Comparison of ENCODE assay signal across 14 cellular contexts in genomic region chr17:50668025-50668837, GRCh38. TPM values are rescaled to one million over a fixed set of nuclear protein-coding genes. Genes with fewer than 3 reads are reported as not detected.
DNase-seq lines count a peak whose midpoint lies in the region; ATAC-seq, FAIRE-seq and TF ChIP-seq lines count a peak whose summit lies in the region.
"Had no signal": no experiment of that assay in that cellular context is flagged by ENCODE, and none has a peak within 500 bp of the region (broad histone marks: within the 10 kb centered on the region; RNA-seq: fewer than 3 reads in every experiment).

No MANE protein-coding gene starts in this region.

- H3K9me3 ChIP-seq in SJSA1 (replicated peaks) (no peaks in the 10 kb centered on the region), trophoblast cell (ENCODE audit: insufficient read depth, low read depth, low read length) (no peaks in the 10 kb centered on the region)
- H3K9me3 ChIP-seq: right lobe of liver had no signal

- H3K27me3 ChIP-seq in SJSA1 (replicated peaks) (no peaks in the 10 kb centered on the region), trophoblast cell (ENCODE audit: insufficient read depth, low read length) (no peaks in the 10 kb centered on the region)
- H3K27me3 ChIP-seq: right lobe of liver had no signal

- DNase-seq in H54 (ENCODE audit: insufficient read length, low spot score) (peak; percentile 76), SJSA1 (ENCODE audit: low read depth in 1 of 2, low spot score in 2 of 2) (peak in 1 of 2 experiments; percentile 45), fibroblast of mammary gland (ENCODE audit: low read depth) (peak; percentile 49), trophoblast cell (no peak)
- no peak for DNase-seq in activated naive CD4-positive, alpha-beta T cell treated with Interleukin-2 at 50 U/mL for 16 hours
- DNase-seq: activated CD4-positive, CD25-positive, alpha-beta regulatory T cell; DMS79 treated with DMSO at 0.1 percent for 48 hours; Kasumi-1; NCI-H345; right lobe of liver had no signal

- WGBS in trophoblast cell (ENCODE audit: extremely low coverage, insufficient coverage, insufficient read length), result no CpG with 5 or more reads among the region's 8 CpGs

- H4K8ac ChIP-seq in trophoblast cell (ENCODE audit: low read depth, low read length), result no peak overlapping the region

- no peak overlapping the region for H3K4me2 ChIP-seq in trophoblast cell (ENCODE audit: low read length)

- no peak overlapping the region for H4K12ac ChIP-seq in trophoblast cell (ENCODE audit: low read depth, low read length)

- H2BK12ac ChIP-seq in trophoblast cell (ENCODE audit: low read length), result peak overlapping the region; percentile 6

- FAIRE-seq in H54 (lab: Jason Lieb, UNC), result no peak
- FAIRE-seq: GM18507 had no signal

- no peak overlapping the region for H3K23ac ChIP-seq in trophoblast cell (ENCODE audit: low read length)

- H3K18ac ChIP-seq in trophoblast cell (ENCODE audit: low read length), result no peak overlapping the region

- TF ChIP-seq CTCF in fibroblast of mammary gland (conservative IDR thresholded peaks at IDR 0.05; ENCODE audit: control insufficient read depth, insufficient read depth, low read depth, low read length), result no peak

- H2BK5ac ChIP-seq in trophoblast cell (ENCODE audit: low read depth, low read length, poor library complexity), result no peak overlapping the region

- H3K4me1 ChIP-seq in SJSA1 (replicated peaks), result peaks cover 17% of the 10 kb centered on the region
- H3K4me1 ChIP-seq in trophoblast cell (ENCODE audit: control insufficient read depth in 1 of 2, insufficient read depth in 2 of 2, low read length in 2 of 2), result peaks cover 9 to 10% of the 10 kb centered on the region in 2 experiments

- peak overlapping the region; percentile 80 for H3K27ac ChIP-seq in SJSA1
- H3K27ac ChIP-seq in trophoblast cell (ENCODE audit: low read depth, low read length), result no peak overlapping the region

- H3K4me3 ChIP-seq in SJSA1 (no peak overlapping the region), fibroblast of mammary gland (ENCODE audit: control insufficient read depth, low read depth, low read length) (no peak overlapping the region), trophoblast cell (ENCODE audit: low read depth, low read length) (no peak overlapping the region)
- H3K4me3 ChIP-seq: right lobe of liver had no signal

- no peaks in the 10 kb centered on the region for H3K79me2 ChIP-seq in trophoblast cell (ENCODE audit: control insufficient read depth, insufficient read depth, low read length, poor library complexity)

- H3K79me1 ChIP-seq in trophoblast cell (ENCODE audit: low read length), result no peaks in the 10 kb centered on the region

- peak overlapping the region; percentile 20 for H4K91ac ChIP-seq in trophoblast cell (ENCODE audit: low read depth, low read length)

- H3K9ac ChIP-seq in trophoblast cell (ENCODE audit: low read length), result no peak overlapping the region

- H3K4ac ChIP-seq in trophoblast cell (ENCODE audit: low read depth, low read length), result no peak overlapping the region

- 0 out of 2 replicates have a peak, but pooled peaks have one; percentile 19 for TF ChIP-seq POLR2A in H54 (IDR thresholded peaks at IDR 0.05; ENCODE audit: low read depth, low read length)

- peak overlapping the region; percentile 6 for H2BK120ac ChIP-seq in trophoblast cell (ENCODE audit: insufficient read depth, low read length, poor library complexity)

- H3K14ac ChIP-seq in trophoblast cell (ENCODE audit: low read length), result peak overlapping the region; percentile 18

- H2AFZ ChIP-seq in trophoblast cell (ENCODE audit: insufficient read depth, low read length, poor library complexity), result no peak overlapping the region

- ATAC-seq in HG03135 (IDR thresholded peaks at IDR 0.05; ENCODE audit: unreplicated experiment) (no peak), GM21526 (IDR thresholded peaks at IDR 0.05; ENCODE audit: low FRiP score, unreplicated experiment) (no peak)
- ATAC-seq: Right ventricle myocardium inferior had no signal

- peak overlapping the region; percentile 27 for H2AK5ac ChIP-seq in trophoblast cell (ENCODE audit: low read length)

- H3K36me3 ChIP-seq in SJSA1 (no peaks in the 10 kb centered on the region), trophoblast cell (ENCODE audit: control insufficient read depth in 1 of 2, insufficient read depth in 2 of 2, low read length in 2 of 2) (no peaks in the 10 kb centered on the region)

RNA-seq across cellular contexts. Expression of gene ABCC3, which starts 33.5 kb away (rescaled TPM):
- total RNA-seq in SJSA1 (2014; rRNA removed; shearing (Covaris generic)), result 7.6 and 9.6 TPM in 2 replicates
- polyA plus RNA-seq in trophoblast cell (2013), result 0.04 and 0.07 TPM in 2 replicates

RNA-seq across cellular contexts. Expression of gene ANKRD40, which starts 39.5 kb away (rescaled TPM):
- 69.1 and 83.1 TPM in 2 replicates for total RNA-seq in SJSA1 (2014; rRNA removed; shearing (Covaris generic))
- polyA plus RNA-seq in trophoblast cell (2013), result 19.4 and 20.6 TPM in 2 replicates

RNA-seq across cellular contexts. Expression of gene LUC7L3, which starts 51.2 kb away (rescaled TPM):
- 46.4 and 49.6 TPM in 2 replicates for total RNA-seq in SJSA1 (2014; rRNA removed; shearing (Covaris generic))
- 128 and 131 TPM in 2 replicates for polyA plus RNA-seq in trophoblast cell (2013)

Comparison
In these comparisons a context has a peak if more than half of its experiments do, and no peak if none do; other contexts are left out.
1. DNase-seq: peak in H54 (single experiment) and fibroblast of mammary gland (single experiment); none in trophoblast cell (0 of 2) and activated naive CD4-positive, alpha-beta T cell treated with Interleukin-2 at 50 U/mL for 16 hours (single experiment).